ENCODE assay signal across 8 cellular contexts in genomic region chr5:121962943-121963342, GRCh38. TPM values are rescaled to one million over a fixed set of nuclear protein-coding genes. Genes with fewer than 3 reads are reported as not detected.
A peak's percentile ranks its signal among the peaks of the same experiment; 100 is the strongest.
DNase-seq lines count a peak whose midpoint lies in the region; ATAC-seq and TF ChIP-seq lines count a peak whose summit lies in the region.

No MANE protein-coding gene starts in this region.

- H3K4me2 ChIP-seq in KMS-11, result peak overlapping the region; percentile 91

- peak overlapping the region; percentile 78; the same call in 1 of the 2 replicates for H3K9ac ChIP-seq in KMS-11
- H3K9ac ChIP-seq in colonic mucosa (ENCODE audit: low read depth in 2 of 2, low read length in 2 of 2), result peak overlapping the region in 1 of 2 donors; percentile 81

- ATAC-seq in CD4-positive, CD25-positive, alpha-beta regulatory T cell (ENCODE audit: low read depth in 2 of 2), result no peak
- ATAC-seq in naive thymus-derived CD8-positive, alpha-beta T cell, result no peak
- ATAC-seq in GM19463 (IDR thresholded peaks at IDR 0.05; ENCODE audit: unreplicated experiment), result no peak
- ATAC-seq in HG02571 (IDR thresholded peaks at IDR 0.05; ENCODE audit: unreplicated experiment), result no peak

- intact Hi-C loops in colonic mucosa (cut with DNase I), result loop anchor here (10.0 kb wide), 1 partner anchor 142 kb away; no protein-coding TSS in a partner anchor

- DNase-seq in CD4-positive, CD25-positive, alpha-beta regulatory T cell, result no peak
- DNase-seq in colonic mucosa (no peak), DMS114 treated with DMSO at 0.1 percent for 48 hours (lab: John Stamatoyannopoulos, UW; ENCODE audit: unreplicated experiment) (no peak)
- DNase-seq in naive thymus-derived CD8-positive, alpha-beta T cell, result peak in 2 of 10 donors; percentile 2 to 9
- DNase-seq in stimulated activated CD4-positive, alpha-beta T cell treated with anti-CD3 and anti-CD28 coated beads, Interleukin-4, amount 100 ng/mL, for 24 hours, result no peak

- H4K20me1 ChIP-seq in KMS-11 (ENCODE audit: insufficient read depth), result no peaks in the 10 kb centered on the region

- H3K9me3 Mint-ChIP-seq in CD4-positive, CD25-positive, alpha-beta regulatory T cell, result peaks cover 0 to 7% (median 3%) of the 10 kb centered on the region in 7 donors
- H3K9me3 Mint-ChIP-seq in naive thymus-derived CD8-positive, alpha-beta T cell, result peaks cover 0 to 9% (median 0%) of the 10 kb centered on the region in 9 donors

- H3K36me3 ChIP-seq in CD4-positive, CD25-positive, alpha-beta regulatory T cell (ENCODE audit: control insufficient read depth, insufficient read depth, low read length), result no peaks in the 10 kb centered on the region
- H3K36me3 ChIP-seq in KMS-11 (ENCODE audit: insufficient read depth) (no peaks in the 10 kb centered on the region), colonic mucosa (no peaks in the 10 kb centered on the region)

- peaks cover 17% of the 10 kb centered on the region for H3K36me3 Mint-ChIP-seq in CD4-positive, CD25-positive, alpha-beta regulatory T cell
- H3K36me3 Mint-ChIP-seq in naive thymus-derived CD8-positive, alpha-beta T cell, result peaks cover 0 to 11% (median 8%) of the 10 kb centered on the region in 3 donors

- POLR2A ChIA-PET in naive thymus-derived CD8-positive, alpha-beta T cell (lab: Charles Lee), result no interaction called here

- peak overlapping the region; percentile 97 to 99 (median 98) for H3K27ac Mint-ChIP-seq in CD4-positive, CD25-positive, alpha-beta regulatory T cell
- peak overlapping the region; percentile 45 to 100 (median 97) for H3K27ac Mint-ChIP-seq in naive thymus-derived CD8-positive, alpha-beta T cell

- H3K9me3 ChIP-seq in CD4-positive, CD25-positive, alpha-beta regulatory T cell (ENCODE audit: control insufficient read depth in 2 of 2, low read length in 2 of 2), result no peaks in the 10 kb centered on the region
- no peaks in the 10 kb centered on the region for H3K9me3 ChIP-seq in colonic mucosa

- H3K4me3 ChIP-seq in CD4-positive, CD25-positive, alpha-beta regulatory T cell (ENCODE audit: low read depth, low read length), result peak overlapping the region; percentile 98
- H3K4me3 ChIP-seq in KMS-11 (IDR thresholded peaks at IDR 0.05; ENCODE audit: insufficient read depth, low read depth, low read length) (no peak overlapping the region), colonic mucosa (peak overlapping the region; percentile 86)

- H2AFZ ChIP-seq in KMS-11 (ENCODE audit: low read depth), result no peak overlapping the region

- no peak overlapping the region for H3K27ac ChIP-seq in CD4-positive, CD25-positive, alpha-beta regulatory T cell (ENCODE audit: insufficient read depth, low read length, poor library complexity, severe bottlenecking)
- H3K27ac ChIP-seq in KMS-11, result no peak overlapping the region
- H3K27ac ChIP-seq in colonic mucosa, result peak overlapping the region; percentile 48

- TF ChIP-seq CTCF in KMS-11 (conservative IDR thresholded peaks at IDR 0.05; ENCODE audit: low read depth, low read length), result no peak
- TF ChIP-seq CTCF in colonic mucosa (IDR thresholded peaks at IDR 0.05), result no peak

- H3K4me1 ChIP-seq in CD4-positive, CD25-positive, alpha-beta regulatory T cell (ENCODE audit: control insufficient read depth, insufficient read depth, low read length, poor library complexity, severe bottlenecking), result peaks cover 16% of the 10 kb centered on the region
- H3K4me1 ChIP-seq in KMS-11 (ENCODE audit: low read depth, poor library complexity, severe bottlenecking), result peaks cover 7% of the 10 kb centered on the region
- H3K4me1 ChIP-seq in colonic mucosa, result no peaks in the 10 kb centered on the region

- peaks cover 58% of the 10 kb centered on the region for H3K79me2 ChIP-seq in KMS-11 (ENCODE audit: insufficient read depth, low read depth)

- peaks cover 7% of the 10 kb centered on the region for H3K27me3 Mint-ChIP-seq in CD4-positive, CD25-positive, alpha-beta regulatory T cell
- peaks cover 0 to 9% (median 2%) of the 10 kb centered on the region in 5 donors for H3K27me3 Mint-ChIP-seq in naive thymus-derived CD8-positive, alpha-beta T cell

- H3K4me3 Mint-ChIP-seq in CD4-positive, CD25-positive, alpha-beta regulatory T cell, result peak overlapping the region; percentile 93 to 99 (median 98)
- H3K4me3 Mint-ChIP-seq in naive thymus-derived CD8-positive, alpha-beta T cell, result peak overlapping the region; percentile 93 to 100 (median 98)

- peaks cover 29 to 49% (median 36%) of the 10 kb centered on the region in 4 donors for H3K4me1 Mint-ChIP-seq in CD4-positive, CD25-positive, alpha-beta regulatory T cell
- peaks cover 19 to 44% (median 44%) of the 10 kb centered on the region in 4 donors for H3K4me1 Mint-ChIP-seq in naive thymus-derived CD8-positive, alpha-beta T cell

- peaks cover 3% of the 10 kb centered on the region for H3K27me3 ChIP-seq in CD4-positive, CD25-positive, alpha-beta regulatory T cell (ENCODE audit: control insufficient read depth, insufficient read depth, low read length)
- H3K27me3 ChIP-seq in KMS-11 (ENCODE audit: insufficient read depth, low read depth) (no peaks in the 10 kb centered on the region), colonic mucosa (no peaks in the 10 kb centered on the region)

RNA-seq across cellular contexts. Expression of gene SRFBP1, which starts 1.2 kb away (rescaled TPM):
- 7.7 TPM for total RNA-seq in CD4-positive, CD25-positive, alpha-beta regulatory T cell
- polyA plus RNA-seq in CD4-positive, CD25-positive, alpha-beta regulatory T cell, result 10 to 100 TPM in 2 of 4 donors, 1 to 10 TPM in 2; 6.9 to 11.0 (median 9.8) TPM
- total RNA-seq in colonic mucosa, result 10 to 100 TPM in 1 of 2 donors, 1 to 10 TPM in 1; 7.0 to 11.1 TPM
- total RNA-seq in naive thymus-derived CD8-positive, alpha-beta T cell, result 10 to 100 TPM; 12.9 to 13.4 TPM
- polyA plus RNA-seq in naive thymus-derived CD8-positive, alpha-beta T cell, result 10 to 100 TPM; 12.8 to 15.5 (median 14.5) TPM
